Comparison of ENCODE assay signal across 25 cellular contexts in genomic region chr17:79282294-79282693, GRCh38.
"Had no signal": no experiment of that assay in that cellular context is flagged by ENCODE, and none has a peak within 500 bp of the region (broad histone marks: within the 10 kb centered on the region; RNA-seq: fewer than 3 reads in every experiment).

No MANE protein-coding gene starts in this region.

- H3K36me3 ChIP-seq: colonic mucosa, esophagus squamous epithelium, gastrocnemius medialis, heart right ventricle, left ventricle myocardium inferior, lower lobe of right lung had no signal

- H3K27me3 ChIP-seq: colonic mucosa had no signal

- H3K9me3 ChIP-seq: colonic mucosa, esophagus squamous epithelium, gastrocnemius medialis, heart right ventricle, left ventricle myocardium inferior, lower lobe of right lung, mucosa of descending colon had no signal

- H3K4me3 ChIP-seq: colonic mucosa, esophagus squamous epithelium, gastrocnemius medialis, heart right ventricle, left ventricle myocardium inferior, lower lobe of right lung, mucosa of descending colon had no signal

- H3K4me1 ChIP-seq: colonic mucosa, esophagus squamous epithelium, heart right ventricle, left ventricle myocardium inferior, lower lobe of right lung had no signal

- FAIRE-seq: endometrium, islet of Langerhans, keratinocyte had no signal

- DNase-seq: colonic mucosa; cortex of kidney; effector CD8-positive, alpha-beta T cell; effector memory CD8-positive, alpha-beta T cell; endodermal cell; erythroblast; esophagus squamous epithelium; foreskin fibroblast; foreskin melanocyte; gastrocnemius medialis; glutamatergic neuron; head of caudate nucleus; heart right ventricle; hippocampal formation; left cardiac atrium; left ventricle myocardium inferior; lower lobe of right lung; mesenchymal stem cell; mucosa of descending colon; naive B cell had no signal

- H3K27ac ChIP-seq: colonic mucosa, epithelial cell of prostate, esophagus squamous epithelium, gastrocnemius medialis, heart right ventricle, left ventricle myocardium inferior, lower lobe of right lung had no signal

- ATAC-seq: effector memory CD8-positive, alpha-beta T cell; esophagus mucosa; gastrocnemius medialis; heart right ventricle; left cardiac atrium; lower lobe of right lung; mucosa of descending colon had no signal
